Comparison of ENCODE assay signal across 2 cellular contexts in genomic region chr6:127924440-127924839, GRCh38.
TF ChIP-seq lines count a peak whose summit lies in the region.

No MANE protein-coding gene starts in this region.

TF ChIP-seq in IMR-90, 13 proteins besides CTCF, POLR2A, EP300 and RAD21:
- TF ChIP-seq MAZ (IDR thresholded peaks at IDR 0.05; ENCODE audit: borderline replicate concordance, low read depth, low read length) = no peak
- TF ChIP-seq USF2 (IDR thresholded peaks at IDR 0.05; ENCODE audit: low read depth, low read length) = no peak
- no peak for TF ChIP-seq NFE2L2 (IDR thresholded peaks at IDR 0.05; ENCODE audit: low read depth, low read length)
- no peak for TF ChIP-seq CHD1 (IDR thresholded peaks at IDR 0.05; ENCODE audit: low read depth, low read length)
- no peak for TF ChIP-seq BHLHE40 (IDR thresholded peaks at IDR 0.05; ENCODE audit: low read depth, low read length)
- no peak for TF ChIP-seq MAFK (IDR thresholded peaks at IDR 0.05; ENCODE audit: low read depth, low read length)
- TF ChIP-seq RFX5 (IDR thresholded peaks at IDR 0.05; ENCODE audit: low read depth, low read length) = no peak
- no peak for TF ChIP-seq CEBPB (IDR thresholded peaks at IDR 0.05; ENCODE audit: low read depth, low read length)
- no peak for TF ChIP-seq ELK1 (IDR thresholded peaks at IDR 0.05; ENCODE audit: borderline replicate concordance, low read depth, low read length)
- TF ChIP-seq SMC3 (IDR thresholded peaks at IDR 0.05; ENCODE audit: low read depth, low read length) = no peak
- TF ChIP-seq FOS (IDR thresholded peaks at IDR 0.05; ENCODE audit: low read depth, low read length) = no peak
- TF ChIP-seq RCOR1 (IDR thresholded peaks at IDR 0.05; ENCODE audit: insufficient replicate concordance, low read length) = no peak

TF ChIP-seq in GM12891, 5 proteins besides CTCF, POLR2A, EP300 and RAD21:
- TF ChIP-seq SPI1 (IDR thresholded peaks at IDR 0.05; ENCODE audit: low read depth, low read length) = no peak
- no peak for TF ChIP-seq POU2F2 (IDR thresholded peaks at IDR 0.05; ENCODE audit: low read depth, low read length)
- TF ChIP-seq TAF1 (IDR thresholded peaks at IDR 0.05; ENCODE audit: low read depth, low read length) = no peak
- no peak for TF ChIP-seq POLR2AphosphoS5 (IDR thresholded peaks at IDR 0.05; ENCODE audit: low read depth, low read length)
- TF ChIP-seq PAX5 (IDR thresholded peaks at IDR 0.05; ENCODE audit: insufficient read depth, low read length, severe bottlenecking) = no peak
